Comparison of ENCODE assay signal across 1 cellular context in the genomic region with DNA sequence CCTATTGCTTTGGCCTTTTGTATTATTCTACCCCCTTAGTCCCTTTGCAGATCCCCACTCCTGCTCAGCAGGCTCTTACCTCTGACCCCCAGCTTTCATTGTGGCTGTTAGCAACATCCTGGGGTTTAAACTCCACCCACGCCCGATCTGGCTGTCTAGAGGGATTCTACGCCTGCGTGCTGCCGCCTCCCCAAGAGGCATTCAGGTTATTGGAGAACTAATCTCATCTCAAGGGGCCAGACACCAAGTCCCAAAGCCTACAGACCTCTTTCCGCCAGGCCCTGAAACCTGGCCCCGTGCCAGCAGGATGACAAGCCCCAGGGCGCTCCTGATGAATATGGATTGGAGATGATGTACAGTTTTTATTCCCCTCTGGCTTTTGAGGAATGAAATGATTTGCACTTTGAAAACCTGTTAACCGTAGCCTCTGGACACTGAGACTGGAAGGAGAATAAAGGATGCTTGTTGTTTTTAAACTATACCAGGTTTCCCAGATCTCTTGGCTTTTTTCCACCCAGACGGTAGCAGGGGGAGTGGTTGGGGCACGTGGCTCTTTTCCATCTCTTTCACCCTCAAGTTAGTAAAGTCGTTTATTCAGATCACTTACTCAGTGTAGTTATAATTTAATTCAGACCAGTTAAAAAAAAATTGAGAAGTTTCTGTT.
TF ChIP-seq lines count a peak whose summit lies in the region.

No MANE protein-coding gene starts in this region.

TF ChIP-seq in K562, 482 proteins besides CTCF, POLR2A, EP300 and RAD21 (continued from another document and continues in another):
- TF ChIP-seq SMARCB1 (IDR thresholded peaks at IDR 0.05; ENCODE audit: insufficient read length, low read depth) (no peak), NCOA2 (IDR thresholded peaks at IDR 0.05; ENCODE audit: partially characterized antibody in 2 of 2) (peak in 1 of 2 experiments; percentile 91), PTTG1 (tag; IDR thresholded peaks at IDR 0.05; ENCODE audit: low read depth) (no peak), MEF2A (IDR thresholded peaks at IDR 0.05; ENCODE audit: control insufficient read depth, low read depth, low read length) (no peak), SRF (CRISPR knock-in tag; IDR thresholded peaks at IDR 0.05) (peak in 1 of 2 experiments; percentile 52; a peak in 1 of 4 replicates), HNRNPL (IDR thresholded peaks at IDR 0.05; ENCODE audit: low read depth, low read length) (no peak), ZNF124 (CRISPR knock-in tag; IDR thresholded peaks at IDR 0.05) (no peak), LEF1 (IDR thresholded peaks at IDR 0.05) (no peak; the same call in 1 of the 2 replicates), STAT5B (CRISPR knock-in tag; IDR thresholded peaks at IDR 0.05) (no peak), ZHX1 (conservative IDR thresholded peaks at IDR 0.05; ENCODE audit: low read length) (no peak), NONO (IDR thresholded peaks at IDR 0.05; ENCODE audit: low read depth in 2 of 2, low read length in 1 of 2) (no peak), ZNF740 (CRISPR knock-in tag; IDR thresholded peaks at IDR 0.05) (no peak), ZNF740 (tag; IDR thresholded peaks at IDR 0.05) (no peak), TGIF2 (CRISPR knock-in tag; IDR thresholded peaks at IDR 0.05) (no peak), PTBP1 (IDR thresholded peaks at IDR 0.05; ENCODE audit: low read depth, low read length) (no peak), HNRNPK (IDR thresholded peaks at IDR 0.05; ENCODE audit: low read depth, low read length, poor library complexity, severe bottlenecking) (no peak), MEF2D (tag; conservative IDR thresholded peaks at IDR 0.05; ENCODE audit: low read depth) (no peak), ZNF445 (CRISPR knock-in tag; IDR thresholded peaks at IDR 0.05; ENCODE audit: low read depth) (no peak), USF1 (CRISPR knock-in tag; IDR thresholded peaks at IDR 0.05) (no peak), STAT5A (IDR thresholded peaks at IDR 0.05; ENCODE audit: borderline replicate concordance, low read length) (no peak), KLF1 (tag; IDR thresholded peaks at IDR 0.05) (no peak), MLLT1 (IDR thresholded peaks at IDR 0.05) (no peak), RFX1 (IDR thresholded peaks at IDR 0.05) (no peak; the same call in 1 of the 2 replicates), ZNF551 (CRISPR knock-in tag; IDR thresholded peaks at IDR 0.05) (no peak), ZFP30 (CRISPR knock-in tag; IDR thresholded peaks at IDR 0.05; ENCODE audit: borderline replicate concordance) (no peak), TOE1 (IDR thresholded peaks at IDR 0.05; ENCODE audit: borderline replicate concordance) (no peak), TOE1 (CRISPR knock-in tag; IDR thresholded peaks at IDR 0.05; ENCODE audit: borderline replicate concordance, low read depth) (no peak), CREB3 (tag; conservative IDR thresholded peaks at IDR 0.05; ENCODE audit: low read depth) (no peak), CREBBP (IDR thresholded peaks at IDR 0.05; ENCODE audit: low read depth, low read length) (no peak), MCM3 (IDR thresholded peaks at IDR 0.05) (no peak), SMARCA4 (IDR thresholded peaks at IDR 0.05) (peak; percentile 51; the same call in 1 of the 2 replicates), ZNF778 (CRISPR knock-in tag; IDR thresholded peaks at IDR 0.05) (no peak), PHF21A (IDR thresholded peaks at IDR 0.05; ENCODE audit: borderline replicate concordance, low read depth) (no peak), STAG1 (CRISPR knock-in tag; IDR thresholded peaks at IDR 0.05; ENCODE audit: borderline replicate concordance) (no peak), ETV1 (tag; conservative IDR thresholded peaks at IDR 0.05; ENCODE audit: low read depth) (no peak; the same call in 1 of the 2 replicates), KDM4B (IDR thresholded peaks at IDR 0.05; ENCODE audit: borderline replicate concordance in 2 of 2, low read depth in 1 of 2) (no peak), ZNF766 (CRISPR knock-in tag; conservative IDR thresholded peaks at IDR 0.05) (no peak), TSC22D4 (tag; IDR thresholded peaks at IDR 0.05) (no peak), ATF7 (IDR thresholded peaks at IDR 0.05) (0 out of 2 replicates have a peak, but pooled peaks have one; percentile 46), NELFE (IDR thresholded peaks at IDR 0.05; ENCODE audit: insufficient read depth, insufficient read length) (no peak), CBFA2T3 (IDR thresholded peaks at IDR 0.05) (peak; percentile 79)
- TF ChIP-seq, protein P1, sequence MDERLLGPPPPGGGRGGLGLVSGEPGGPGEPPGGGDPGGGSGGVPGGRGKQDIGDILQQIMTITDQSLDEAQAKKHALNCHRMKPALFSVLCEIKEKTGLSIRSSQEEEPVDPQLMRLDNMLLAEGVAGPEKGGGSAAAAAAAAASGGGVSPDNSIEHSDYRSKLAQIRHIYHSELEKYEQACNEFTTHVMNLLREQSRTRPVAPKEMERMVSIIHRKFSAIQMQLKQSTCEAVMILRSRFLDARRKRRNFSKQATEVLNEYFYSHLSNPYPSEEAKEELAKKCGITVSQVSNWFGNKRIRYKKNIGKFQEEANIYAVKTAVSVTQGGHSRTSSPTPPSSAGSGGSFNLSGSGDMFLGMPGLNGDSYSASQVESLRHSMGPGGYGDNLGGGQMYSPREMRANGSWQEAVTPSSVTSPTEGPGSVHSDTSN (CRISPR knock-in tag; IDR thresholded peaks at IDR 0.05; ENCODE audit: low read depth), result no peak
- TF ChIP-seq, protein P1 (tag; conservative IDR thresholded peaks at IDR 0.05; ENCODE audit: low read depth), result peak; percentile 79
- TF ChIP-seq, protein P2, sequence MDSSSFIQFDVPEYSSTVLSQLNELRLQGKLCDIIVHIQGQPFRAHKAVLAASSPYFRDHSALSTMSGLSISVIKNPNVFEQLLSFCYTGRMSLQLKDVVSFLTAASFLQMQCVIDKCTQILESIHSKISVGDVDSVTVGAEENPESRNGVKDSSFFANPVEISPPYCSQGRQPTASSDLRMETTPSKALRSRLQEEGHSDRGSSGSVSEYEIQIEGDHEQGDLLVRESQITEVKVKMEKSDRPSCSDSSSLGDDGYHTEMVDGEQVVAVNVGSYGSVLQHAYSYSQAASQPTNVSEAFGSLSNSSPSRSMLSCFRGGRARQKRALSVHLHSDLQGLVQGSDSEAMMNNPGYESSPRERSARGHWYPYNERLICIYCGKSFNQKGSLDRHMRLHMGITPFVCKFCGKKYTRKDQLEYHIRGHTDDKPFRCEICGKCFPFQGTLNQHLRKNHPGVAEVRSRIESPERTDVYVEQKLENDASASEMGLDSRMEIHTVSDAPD (CRISPR knock-in tag; IDR thresholded peaks at IDR 0.05), result no peak
- TF ChIP-seq, protein P3, sequence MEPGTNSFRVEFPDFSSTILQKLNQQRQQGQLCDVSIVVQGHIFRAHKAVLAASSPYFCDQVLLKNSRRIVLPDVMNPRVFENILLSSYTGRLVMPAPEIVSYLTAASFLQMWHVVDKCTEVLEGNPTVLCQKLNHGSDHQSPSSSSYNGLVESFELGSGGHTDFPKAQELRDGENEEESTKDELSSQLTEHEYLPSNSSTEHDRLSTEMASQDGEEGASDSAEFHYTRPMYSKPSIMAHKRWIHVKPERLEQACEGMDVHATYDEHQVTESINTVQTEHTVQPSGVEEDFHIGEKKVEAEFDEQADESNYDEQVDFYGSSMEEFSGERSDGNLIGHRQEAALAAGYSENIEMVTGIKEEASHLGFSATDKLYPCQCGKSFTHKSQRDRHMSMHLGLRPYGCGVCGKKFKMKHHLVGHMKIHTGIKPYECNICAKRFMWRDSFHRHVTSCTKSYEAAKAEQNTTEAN (CRISPR knock-in tag; IDR thresholded peaks at IDR 0.05), result no peak
